Comparison of ENCODE assay signal across 9 cellular contexts in genomic region chr11:22657101-22657694, GRCh38. TPM values are rescaled to one million over a fixed set of nuclear protein-coding genes. Genes with fewer than 3 reads are reported as not detected.
DNase-seq lines count a peak whose midpoint lies in the region; ATAC-seq and TF ChIP-seq lines count a peak whose summit lies in the region.
"Had no signal": no experiment of that assay in that cellular context is flagged by ENCODE, and none has a peak within 500 bp of the region (broad histone marks: within the 10 kb centered on the region; RNA-seq: fewer than 3 reads in every experiment).

No MANE protein-coding gene starts in this region.

- DNase-seq in activated CD4-positive, alpha-beta T cell treated with anti-CD3 and anti-CD28 coated beads, Interleukin-2, amount 10 ng/mL, durations not matched to agents 7 days and 5 days: peak; percentile 26
- no peak for DNase-seq in activated CD4-positive, alpha-beta T cell treated with anti-CD3 and anti-CD28 coated beads, Interleukin-2, amount 50 U/mL, for 1 hour
- DNase-seq in stimulated activated naive CD8-positive, alpha-beta T cell treated with anti-CD3 and anti-CD28 coated beads, Interleukin-15, Interleukin-2, amounts not matched to agents 100 U/mL and 50 U/mL, for 24 hours: no peak
- DNase-seq in sigmoid colon (no peak), A172 (ENCODE audit: low spot score) (no peak), retina (no peak)
- DNase-seq: left lung had no signal

- POLR2A ChIA-PET in activated CD4-positive, alpha-beta T cell treated with anti-CD3 and anti-CD28 coated beads, Interleukin-2, amount 10 ng/mL, durations not matched to agents 7 days and 5 days (lab: Charles Lee): interaction anchor here (0.6 kb wide), 1 partner anchor 173 kb away, joined by 3 read pairs; no protein-coding TSS in a partner anchor

- H3K4me3 ChIP-seq in sigmoid colon: no peak overlapping the region
- H3K4me3 ChIP-seq: left lung had no signal

- ATAC-seq in HG02852 (IDR thresholded peaks at IDR 0.05; ENCODE audit: unreplicated experiment): peak; percentile 93
- ATAC-seq in stimulated activated naive CD8-positive, alpha-beta T cell treated with anti-CD3 and anti-CD28 coated beads, Interleukin-15, Interleukin-2, amounts not matched to agents 100 U/mL and 50 U/mL, for 24 hours: peak; percentile 84
- ATAC-seq: left lung had no signal

- no peaks in the 10 kb centered on the region for H3K9me3 Mint-ChIP-seq in activated CD4-positive, alpha-beta T cell treated with anti-CD3 and anti-CD28 coated beads, Interleukin-2, amount 10 ng/mL, durations not matched to agents 7 days and 5 days

- no peak overlapping the region for H3K27ac ChIP-seq in sigmoid colon

- no peaks in the 10 kb centered on the region for H3K9me3 ChIP-seq in sigmoid colon
- H3K9me3 ChIP-seq: left lung had no signal

- H3K27me3 Mint-ChIP-seq in activated CD4-positive, alpha-beta T cell treated with anti-CD3 and anti-CD28 coated beads, Interleukin-2, amount 10 ng/mL, durations not matched to agents 7 days and 5 days: peaks cover 2% of the 10 kb centered on the region

- CTCF ChIA-PET in activated CD4-positive, alpha-beta T cell treated with anti-CD3 and anti-CD28 coated beads, Interleukin-2, amount 10 ng/mL, durations not matched to agents 7 days and 5 days (lab: Charles Lee): interaction anchor here (0.7 kb wide), 1 partner anchor 31 kb away, joined by 3 read pairs; no protein-coding TSS in a partner anchor

- peaks cover 19% of the 10 kb centered on the region for H3K4me1 Mint-ChIP-seq in activated CD4-positive, alpha-beta T cell treated with anti-CD3 and anti-CD28 coated beads, Interleukin-2, amount 10 ng/mL, durations not matched to agents 7 days and 5 days

- H3K4me3 Mint-ChIP-seq in activated CD4-positive, alpha-beta T cell treated with anti-CD3 and anti-CD28 coated beads, Interleukin-2, amount 10 ng/mL, durations not matched to agents 7 days and 5 days: no peak overlapping the region

- TF ChIP-seq CTCF in sigmoid colon (IDR thresholded peaks at IDR 0.05): no peak

- peak overlapping the region; percentile 71 for H3K27ac Mint-ChIP-seq in activated CD4-positive, alpha-beta T cell treated with anti-CD3 and anti-CD28 coated beads, Interleukin-2, amount 10 ng/mL, durations not matched to agents 7 days and 5 days

- no peaks in the 10 kb centered on the region for H3K27me3 ChIP-seq in sigmoid colon
- H3K27me3 ChIP-seq: left lung had no signal

- intact Hi-C loops in sigmoid colon (cut with DNase I): no loop called here

- WGBS in sigmoid colon, 2 donors: 26 to 70% methylated on average over 1 of the region's 1 CpG

- H3K36me3 ChIP-seq in sigmoid colon: no peaks in the 10 kb centered on the region
- H3K36me3 ChIP-seq: left lung had no signal

- no peaks in the 10 kb centered on the region for H3K4me1 ChIP-seq in sigmoid colon
- H3K4me1 ChIP-seq: left lung had no signal

- H3K36me3 Mint-ChIP-seq in activated CD4-positive, alpha-beta T cell treated with anti-CD3 and anti-CD28 coated beads, Interleukin-2, amount 10 ng/mL, durations not matched to agents 7 days and 5 days (ENCODE audit: low read depth): no peaks in the 10 kb centered on the region

- TF ChIP-seq POLR2A in sigmoid colon (IDR thresholded peaks at IDR 0.05): no peak

- no peak for TF ChIP-seq EP300 in sigmoid colon (IDR thresholded peaks at IDR 0.05)

TF ChIP-seq in PFSK-1, 5 proteins besides CTCF, POLR2A, EP300 and RAD21:
- TF ChIP-seq POLR2AphosphoS5 (IDR thresholded peaks at IDR 0.05; ENCODE audit: low read depth, low read length) (no peak), SIN3A (IDR thresholded peaks at IDR 0.05; ENCODE audit: borderline replicate concordance, insufficient read depth, low read length) (peak; percentile 20; the same call in 1 of the 2 replicates)

RNA-seq across cellular contexts. Expression of gene GAS2, which starts 9.2 kb away (rescaled TPM):
- 1 to 10 TPM in 1 of 2 experiments, under 1 TPM in 1; 0.98 to 1.3 TPM for total RNA-seq in activated CD4-positive, alpha-beta T cell treated with anti-CD3 and anti-CD28 coated beads, Interleukin-2, amount 10 ng/mL, durations not matched to agents 7 days and 5 days
- polyA plus RNA-seq in PFSK-1 (2012; ENCODE audit: insufficient read length, low read depth): 35.6 TPM
- 1 to 10 TPM; 1.1 to 4.8 (median 2.5) TPM for total RNA-seq in sigmoid colon
- 1 to 10 TPM; 1.2 to 1.8 (median 1.5) TPM for polyA plus RNA-seq in sigmoid colon
- total RNA-seq in A172 (2014; rRNA removed; shearing (Covaris generic)): 0.12 and 0.22 TPM in 2 replicates

RNA-seq across cellular contexts. Expression of gene FANCF, which starts 31.6 kb away (rescaled TPM):
- total RNA-seq in activated CD4-positive, alpha-beta T cell treated with anti-CD3 and anti-CD28 coated beads, Interleukin-2, amount 10 ng/mL, durations not matched to agents 7 days and 5 days: 10 to 100 TPM; 15.7 to 16.4 TPM
- polyA plus RNA-seq in PFSK-1 (2012; ENCODE audit: insufficient read length, low read depth): 5.5 TPM
- 1 to 10 TPM; 3.6 to 4.6 (median 4.5) TPM for total RNA-seq in sigmoid colon
- 10 to 100 TPM in 2 of 3 donors, 1 to 10 TPM in 1; 7.2 to 10.4 (median 10.3) TPM for polyA plus RNA-seq in sigmoid colon
- total RNA-seq in A172 (2014; rRNA removed; shearing (Covaris generic)): 11.8 and 15.9 TPM in 2 replicates
